ENCODE assay signal across 17 cellular contexts in genomic region chr5:133921069-133921468, GRCh38. TPM values are rescaled to one million over a fixed set of nuclear protein-coding genes. Genes with fewer than 3 reads are reported as not detected.
A peak's percentile ranks its signal among the peaks of the same experiment; 100 is the strongest.
DNase-seq lines count a peak whose midpoint lies in the region; ATAC-seq and TF ChIP-seq lines count a peak whose summit lies in the region.
"Had no signal": no experiment of that assay in that cellular context is flagged by ENCODE, and none has a peak within 500 bp of the region (broad histone marks: within the 10 kb centered on the region; RNA-seq: fewer than 3 reads in every experiment).

No MANE protein-coding gene starts in this region.

- intact Hi-C loops in activated CD4-positive, alpha-beta T cell treated with anti-CD3 and anti-CD28 coated beads, Interleukin-2, amount 10 ng/mL, durations not matched to agents 24 days and 14 days (cut with micrococcal nuclease), result no loop called here
- intact Hi-C loops in CD4-positive, alpha-beta T cell (cut with DNase I, micrococcal nuclease), result no loop called here
- intact Hi-C loops in activated T-helper 1 cell treated with anti-CD3 and anti-CD28 coated beads, Interleukin-12 subunit alpha, Interleukin-12 subunit beta, Interleukin-2, Interleukin-4 antibody, amounts not matched to agents 30 ng/mL and 10 ng/mL and 1 ng/mL, durations not matched to agents 14 hours and 24 hours and 36 hours (cut with micrococcal nuclease), result no loop called here

- no peak overlapping the region for H3K27ac ChIP-seq in CD4-positive, alpha-beta T cell (ENCODE audit: low read depth, low read length)
- H3K27ac ChIP-seq: BLaER1 treated with 17β-estradiol and CSF1 and Interleukin-3, amounts not matched to agents 10 nM and 100 nM; GM23248 had no signal

- H3K9me3 ChIP-seq in CD4-positive, alpha-beta T cell (ENCODE audit: control insufficient read depth, low read length), result no peaks in the 10 kb centered on the region
- H3K9me3 ChIP-seq: BLaER1 treated with 17β-estradiol and CSF1 and Interleukin-3, amounts not matched to agents 10 nM and 100 nM had no signal

- no peak for ATAC-seq in CD4-positive, alpha-beta T cell (ENCODE audit: poor library complexity)
- ATAC-seq in stimulated activated memory B cell treated with anti-CD40 and anti-IgM and Interleukin-4, amounts not matched to agents 10 μg/mL and 1 μg/mL and 100 μg/mL, for 72 hours, result no peak
- ATAC-seq in HG03442 (IDR thresholded peaks at IDR 0.05; ENCODE audit: unreplicated experiment), result no peak
- ATAC-seq: GM12878, HCT116 had no signal

- peak overlapping the region; percentile 83 for H3K27ac Mint-ChIP-seq in activated CD4-positive, alpha-beta T cell treated with anti-CD3 and anti-CD28 coated beads, Interleukin-2, amount 10 ng/mL, durations not matched to agents 24 days and 14 days
- H3K27ac Mint-ChIP-seq in CD4-positive, alpha-beta T cell, result no peak overlapping the region
- peak overlapping the region; percentile 27 for H3K27ac Mint-ChIP-seq in activated T-helper 1 cell treated with anti-CD3 and anti-CD28 coated beads, Interleukin-12 subunit alpha, Interleukin-12 subunit beta, Interleukin-2, Interleukin-4 antibody, amounts not matched to agents 30 ng/mL and 10 ng/mL and 1 ng/mL, durations not matched to agents 14 hours and 24 hours and 36 hours
- H3K27ac Mint-ChIP-seq in stimulated activated memory B cell treated with anti-CD40 and anti-IgM and Interleukin-4, amounts not matched to agents 10 μg/mL and 1 μg/mL and 100 μg/mL, for 72 hours, result peak overlapping the region; percentile 28
- H3K27ac Mint-ChIP-seq: CD4-positive, CD25-positive, alpha-beta regulatory T cell had no signal

- CTCF ChIA-PET in CD4-positive, alpha-beta T cell (lab: Charles Lee), result no interaction called here

- no peaks in the 10 kb centered on the region for H3K36me3 Mint-ChIP-seq in activated CD4-positive, alpha-beta T cell treated with anti-CD3 and anti-CD28 coated beads, Interleukin-2, amount 10 ng/mL, durations not matched to agents 24 days and 14 days (ENCODE audit: low read depth)
- no peaks in the 10 kb centered on the region for H3K36me3 Mint-ChIP-seq in CD4-positive, alpha-beta T cell (ENCODE audit: low read depth)
- no peaks in the 10 kb centered on the region for H3K36me3 Mint-ChIP-seq in activated T-helper 1 cell treated with anti-CD3 and anti-CD28 coated beads, Interleukin-12 subunit alpha, Interleukin-12 subunit beta, Interleukin-2, Interleukin-4 antibody, amounts not matched to agents 30 ng/mL and 10 ng/mL and 1 ng/mL, durations not matched to agents 14 hours and 24 hours and 36 hours (ENCODE audit: low read depth)
- H3K36me3 Mint-ChIP-seq in stimulated activated memory B cell treated with anti-CD40 and anti-IgM and Interleukin-4, amounts not matched to agents 10 μg/mL and 1 μg/mL and 100 μg/mL, for 72 hours, result no peaks in the 10 kb centered on the region
- H3K36me3 Mint-ChIP-seq: CD4-positive, CD25-positive, alpha-beta regulatory T cell had no signal

- H3K4me3 Mint-ChIP-seq in activated CD4-positive, alpha-beta T cell treated with anti-CD3 and anti-CD28 coated beads, Interleukin-2, amount 10 ng/mL, durations not matched to agents 24 days and 14 days, result no peak overlapping the region
- peak overlapping the region; percentile 45 for H3K4me3 Mint-ChIP-seq in CD4-positive, alpha-beta T cell
- H3K4me3 Mint-ChIP-seq in activated T-helper 1 cell treated with anti-CD3 and anti-CD28 coated beads, Interleukin-12 subunit alpha, Interleukin-12 subunit beta, Interleukin-2, Interleukin-4 antibody, amounts not matched to agents 30 ng/mL and 10 ng/mL and 1 ng/mL, durations not matched to agents 14 hours and 24 hours and 36 hours, result no peak overlapping the region
- no peak overlapping the region for H3K4me3 Mint-ChIP-seq in stimulated activated memory B cell treated with anti-CD40 and anti-IgM and Interleukin-4, amounts not matched to agents 10 μg/mL and 1 μg/mL and 100 μg/mL, for 72 hours
- H3K4me3 Mint-ChIP-seq: CD4-positive, CD25-positive, alpha-beta regulatory T cell had no signal

- H3K27me3 ChIP-seq in CD4-positive, alpha-beta T cell (ENCODE audit: control insufficient read depth, insufficient read depth, low read length), result no peaks in the 10 kb centered on the region
- H3K27me3 ChIP-seq: BLaER1 treated with 17β-estradiol and CSF1 and Interleukin-3, amounts not matched to agents 10 nM and 100 nM had no signal

- H3K9me3 Mint-ChIP-seq in activated CD4-positive, alpha-beta T cell treated with anti-CD3 and anti-CD28 coated beads, Interleukin-2, amount 10 ng/mL, durations not matched to agents 24 days and 14 days, result no peaks in the 10 kb centered on the region
- H3K9me3 Mint-ChIP-seq in CD4-positive, alpha-beta T cell, result no peaks in the 10 kb centered on the region
- H3K9me3 Mint-ChIP-seq in activated T-helper 1 cell treated with anti-CD3 and anti-CD28 coated beads, Interleukin-12 subunit alpha, Interleukin-12 subunit beta, Interleukin-2, Interleukin-4 antibody, amounts not matched to agents 30 ng/mL and 10 ng/mL and 1 ng/mL, durations not matched to agents 14 hours and 24 hours and 36 hours, result no peaks in the 10 kb centered on the region
- no peaks in the 10 kb centered on the region for H3K9me3 Mint-ChIP-seq in stimulated activated memory B cell treated with anti-CD40 and anti-IgM and Interleukin-4, amounts not matched to agents 10 μg/mL and 1 μg/mL and 100 μg/mL, for 72 hours
- H3K9me3 Mint-ChIP-seq: CD4-positive, CD25-positive, alpha-beta regulatory T cell had no signal

- H3K27me3 Mint-ChIP-seq in activated CD4-positive, alpha-beta T cell treated with anti-CD3 and anti-CD28 coated beads, Interleukin-2, amount 10 ng/mL, durations not matched to agents 24 days and 14 days, result no peaks in the 10 kb centered on the region
- H3K27me3 Mint-ChIP-seq in CD4-positive, alpha-beta T cell, result no peaks in the 10 kb centered on the region
- H3K27me3 Mint-ChIP-seq in activated T-helper 1 cell treated with anti-CD3 and anti-CD28 coated beads, Interleukin-12 subunit alpha, Interleukin-12 subunit beta, Interleukin-2, Interleukin-4 antibody, amounts not matched to agents 30 ng/mL and 10 ng/mL and 1 ng/mL, durations not matched to agents 14 hours and 24 hours and 36 hours (ENCODE audit: insufficient read depth), result peaks cover 10% of the 10 kb centered on the region
- H3K27me3 Mint-ChIP-seq in stimulated activated memory B cell treated with anti-CD40 and anti-IgM and Interleukin-4, amounts not matched to agents 10 μg/mL and 1 μg/mL and 100 μg/mL, for 72 hours, result no peaks in the 10 kb centered on the region

- POLR2A ChIA-PET in CD4-positive, alpha-beta T cell (lab: Charles Lee), result no interaction called here

- no peak for TF ChIP-seq CTCF in CD4-positive, alpha-beta T cell (IDR thresholded peaks at IDR 0.05)

- H3K4me1 Mint-ChIP-seq in activated CD4-positive, alpha-beta T cell treated with anti-CD3 and anti-CD28 coated beads, Interleukin-2, amount 10 ng/mL, durations not matched to agents 24 days and 14 days, result peaks cover 28% of the 10 kb centered on the region
- no peaks in the 10 kb centered on the region for H3K4me1 Mint-ChIP-seq in CD4-positive, alpha-beta T cell (ENCODE audit: low read depth)
- peaks cover 21% of the 10 kb centered on the region for H3K4me1 Mint-ChIP-seq in activated T-helper 1 cell treated with anti-CD3 and anti-CD28 coated beads, Interleukin-12 subunit alpha, Interleukin-12 subunit beta, Interleukin-2, Interleukin-4 antibody, amounts not matched to agents 30 ng/mL and 10 ng/mL and 1 ng/mL, durations not matched to agents 14 hours and 24 hours and 36 hours (ENCODE audit: low read depth)
- peaks cover 30% of the 10 kb centered on the region for H3K4me1 Mint-ChIP-seq in stimulated activated memory B cell treated with anti-CD40 and anti-IgM and Interleukin-4, amounts not matched to agents 10 μg/mL and 1 μg/mL and 100 μg/mL, for 72 hours
- H3K4me1 Mint-ChIP-seq: CD4-positive, CD25-positive, alpha-beta regulatory T cell had no signal

- no peak for DNase-seq in activated CD4-positive, alpha-beta T cell treated with anti-CD3 and anti-CD28 coated beads, Interleukin-2, amount 10 ng/mL, durations not matched to agents 24 days and 14 days
- DNase-seq in activated CD4-positive, alpha-beta T cell treated with anti-CD3 and anti-CD28 coated beads, Interleukin-2, amount 50 U/mL, for 4 hours, result no peak
- no peak for DNase-seq in CD4-positive, alpha-beta T cell
- DNase-seq in activated T-helper 1 cell treated with anti-CD3 and anti-CD28 coated beads, Interleukin-12 subunit alpha, Interleukin-12 subunit beta, Interleukin-2, Interleukin-4 antibody, amounts not matched to agents 30 ng/mL and 10 ng/mL and 1 ng/mL, durations not matched to agents 14 hours and 24 hours and 36 hours (ENCODE audit: low spot score), result no peak
- DNase-seq in DMS153 (lab: John Stamatoyannopoulos, UW), result no peak
- no peak for DNase-seq in activated T-cell treated with anti-CD3 and anti-CD28 coated beads for 4 hours
- DNase-seq: 8988T; Calu3; CD4-positive, CD25-positive, alpha-beta regulatory T cell; DMS 273 treated with DMSO at 0.1 percent for 48 hours; DMS79; GM23248 had no signal

RNA-seq across cellular contexts. Expression of gene C5orf15, which starts 47.4 kb away (rescaled TPM):
- total RNA-seq in activated CD4-positive, alpha-beta T cell treated with anti-CD3 and anti-CD28 coated beads, Interleukin-2, amount 10 ng/mL, durations not matched to agents 24 days and 14 days, result 41.4 and 45.0 TPM in 2 replicates
- total RNA-seq in CD4-positive, alpha-beta T cell, result 10 to 100 TPM; 12.3 to 15.5 TPM
- total RNA-seq in activated T-helper 1 cell treated with anti-CD3 and anti-CD28 coated beads, Interleukin-12 subunit alpha, Interleukin-12 subunit beta, Interleukin-2, Interleukin-4 antibody, amounts not matched to agents 30 ng/mL and 10 ng/mL and 1 ng/mL, durations not matched to agents 14 hours and 24 hours and 36 hours, result 50.0 and 50.8 TPM in 2 replicates
